ENCODE assay signal across 11 cellular contexts in genomic region chr5:83509535-83509934, GRCh38.
DNase-seq lines count a peak whose midpoint lies in the region; ATAC-seq and TF ChIP-seq lines count a peak whose summit lies in the region.
"Had no signal": no experiment of that assay in that cellular context is flagged by ENCODE, and none has a peak within 500 bp of the region (broad histone marks: within the 10 kb centered on the region; RNA-seq: fewer than 3 reads in every experiment).

No MANE protein-coding gene starts in this region.

- H3K27ac ChIP-seq in SK-N-MC, result peak overlapping the region; percentile 67
- H3K27ac ChIP-seq: parathyroid adenoma had no signal

- ATAC-seq in HG03342 (IDR thresholded peaks at IDR 0.05; ENCODE audit: unreplicated experiment) (no peak), GM21526 (IDR thresholded peaks at IDR 0.05; ENCODE audit: low FRiP score, unreplicated experiment) (no peak), GM21367 (IDR thresholded peaks at IDR 0.05; ENCODE audit: unreplicated experiment) (no peak)
- ATAC-seq: stimulated activated memory B cell treated with anti-CD40 and anti-IgM and Interleukin-4, amounts not matched to agents 10 μg/mL and 1 μg/mL and 100 μg/mL, for 72 hours had no signal

- H3K4me3 ChIP-seq in HFF-Myc (replicated peaks; ENCODE audit: low read depth, low read length), result no peak overlapping the region
- H3K4me3 ChIP-seq in SK-N-MC, result peak overlapping the region; percentile 27; the same call in 1 of the 2 replicates
- no peak overlapping the region for H3K4me3 ChIP-seq in skeletal muscle cell (ENCODE audit: low read depth, low read length)

- H3K36me3 ChIP-seq in SK-N-MC (ENCODE audit: insufficient read depth, low read length), result no peaks in the 10 kb centered on the region

- no peak for TF ChIP-seq CTCF in HFF-Myc (IDR thresholded peaks at IDR 0.05; ENCODE audit: low read depth, low read length, missing control alignments)

- DNase-seq in HFF-Myc (ENCODE audit: extremely low read depth, low read depth) (peak; percentile 52), SK-N-MC (ENCODE audit: low read depth, low spot score) (peak; percentile 82), globus pallidus (ENCODE audit: low spot score) (peak; percentile 8), skeletal muscle cell (ENCODE audit: low read depth) (peak; percentile 32)
- DNase-seq in stimulated activated CD4-positive, alpha-beta T cell treated with anti-CD3 and anti-CD28 coated beads, Interleukin-2, amount 100 ng/mL, for 24 hours, result no peak
- DNase-seq: activated T-cell treated with anti-CD3 and anti-CD28 coated beads for 4 hours had no signal

- no peak overlapping the region for H3K9ac ChIP-seq in SK-N-MC (ENCODE audit: insufficient read length)
- H3K9ac ChIP-seq: parathyroid adenoma had no signal

- no peaks in the 10 kb centered on the region for H3K9me3 ChIP-seq in SK-N-MC (ENCODE audit: low read depth, low read length)

Comparison
In these comparisons a context has a peak if more than half of its experiments do, and no peak if none do; other contexts are left out.
1. DNase-seq: peak in HFF-Myc (single experiment), SK-N-MC (single experiment), globus pallidus (single experiment) and skeletal muscle cell (single experiment); none in stimulated activated CD4-positive, alpha-beta T cell treated with anti-CD3 and anti-CD28 coated beads, Interleukin-2, amount 100 ng/mL, for 24 hours (0 of 2).